ENCODE assay signal across 31 cellular contexts in the genomic region with DNA sequence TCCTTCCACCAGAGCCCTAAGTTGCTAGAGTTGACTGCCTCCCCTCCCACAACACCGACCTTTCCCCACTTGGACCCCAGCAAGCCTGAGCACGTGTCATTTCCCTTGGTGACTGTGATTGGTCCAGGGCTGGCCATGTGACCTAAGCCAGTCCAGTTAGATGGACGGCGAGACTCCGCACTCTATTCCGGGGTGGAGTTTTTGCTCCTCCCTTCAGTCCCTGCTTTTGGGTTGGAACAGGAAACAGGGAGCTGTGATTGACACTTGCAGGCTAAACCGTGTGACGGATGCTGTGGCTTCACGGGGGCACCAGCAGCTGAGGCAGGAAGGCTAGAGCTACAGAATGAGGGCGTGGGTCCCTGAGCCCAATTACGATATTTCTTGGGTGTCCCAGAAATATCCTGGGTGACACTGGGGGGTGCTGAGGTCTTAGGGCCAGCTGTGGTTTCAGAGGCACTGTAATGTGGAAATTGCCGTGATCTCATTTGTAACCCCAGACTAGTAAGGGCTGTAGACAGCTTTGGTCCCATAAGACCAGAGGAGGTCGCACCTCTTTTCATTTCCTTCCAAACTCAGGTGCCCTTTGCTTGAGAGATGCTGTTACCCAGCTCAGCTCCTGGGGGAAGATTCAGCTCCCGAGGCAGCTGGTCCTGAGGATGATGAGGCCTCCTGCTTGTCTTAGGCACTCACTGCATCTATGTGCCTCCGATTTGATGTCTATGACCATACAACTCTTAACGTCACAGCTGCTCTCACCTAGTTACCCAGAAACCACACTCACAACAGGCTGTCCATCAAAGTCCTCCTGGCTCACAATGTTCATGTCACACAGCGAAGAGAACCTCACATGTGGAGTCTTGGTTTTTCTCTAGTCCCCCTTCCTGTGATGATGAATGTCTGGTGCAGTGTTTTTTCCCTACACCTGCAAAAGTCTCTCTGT.
DNase-seq lines count a peak whose midpoint lies in the region; ATAC-seq, FAIRE-seq and TF ChIP-seq lines count a peak whose summit lies in the region.
"Had no signal": no experiment of that assay in that cellular context is flagged by ENCODE, and none has a peak within 500 bp of the region (broad histone marks: within the 10 kb centered on the region; RNA-seq: fewer than 3 reads in every experiment).

No MANE protein-coding gene starts in this region.

- TF ChIP-seq CTCF in A549 (IDR thresholded peaks at IDR 0.05) (no peak), endodermal cell (conservative IDR thresholded peaks at IDR 0.05) (no peak), body of pancreas (IDR thresholded peaks at IDR 0.05) (no peak)

- 50% methylated on average over 16 of the region's 17 CpGs for WGBS in A549 (ENCODE audit: missing lambda C conversion rate)
- WGBS in endodermal cell (ENCODE audit: insufficient coverage in 1 of 2, insufficient read length in 1 of 2), 2 experiments, result 88% methylated on average over 13 to 17 of the region's 17 CpGs
- 61 to 74% methylated on average over 16 to 17 of the region's 17 CpGs for WGBS in body of pancreas, 2 donors

- TF ChIP-seq POLR2A in A549 (IDR thresholded peaks at IDR 0.05; ENCODE audit: low read length) (no peak), body of pancreas (IDR thresholded peaks at IDR 0.05) (no peak)

- ATAC-seq in A549 (peak; percentile 46 to 50; a peak in 3 of 6 replicates), body of pancreas (no peak), GM18867 (IDR thresholded peaks at IDR 0.05; ENCODE audit: unreplicated experiment) (no peak), GM18861 (IDR thresholded peaks at IDR 0.05; ENCODE audit: unreplicated experiment) (no peak)
- ATAC-seq: activated CD4-positive, alpha-beta T cell treated with anti-CD3 and anti-CD28 coated beads for 36 hours; sciatic nerve had no signal

- no peaks in the 10 kb centered on the region for H3K36me3 Mint-ChIP-seq in endodermal cell (ENCODE audit: low read depth)

- no peak overlapping the region for H3K4me3 Mint-ChIP-seq in endodermal cell
- H3K4me3 Mint-ChIP-seq: activated CD4-positive, alpha-beta T cell treated with anti-CD3 and anti-CD28 coated beads for 36 hours; stimulated activated naive CD8-positive, alpha-beta T cell treated with anti-CD3 and anti-CD28 coated beads, Interleukin-15, Interleukin-2, amounts not matched to agents 100 ng/mL and 50 ng/mL, for 24 hours; T-helper 1 cell treated with Interleukin-12 subunit alpha and Interleukin-12 subunit beta and Interleukin-4 antibody, amounts not matched to agents 30 μg/mL and 1 μg/mL, for 36 hours had no signal

- CTCF ChIA-PET in A549 (lab: Yijun Ruan, JAX), result no interaction called here

- H3K4me1 Mint-ChIP-seq in endodermal cell, result no peaks in the 10 kb centered on the region
- H3K4me1 Mint-ChIP-seq: activated CD4-positive, alpha-beta T cell treated with anti-CD3 and anti-CD28 coated beads for 36 hours had no signal

- no peak for TF ChIP-seq RAD21 in A549 (conservative IDR thresholded peaks at IDR 0.05 in 1 of 2, IDR thresholded peaks at IDR 0.05 in 1 of 2)

- H3K4me3 ChIP-seq in A549, result no peak overlapping the region
- no peak overlapping the region for H3K4me3 ChIP-seq in H7 (ENCODE audit: insufficient read depth, low read depth, low read length)
- H3K4me3 ChIP-seq in endodermal cell (ENCODE audit: low read length), result no peak overlapping the region
- H3K4me3 ChIP-seq in body of pancreas, result no peak overlapping the region
- H3K4me3 ChIP-seq: dorsolateral prefrontal cortex, left ventricle myocardium inferior, SK-N-MC, tibial artery had no signal

- peaks cover 4% of the 10 kb centered on the region for H3K9me3 Mint-ChIP-seq in endodermal cell
- H3K9me3 Mint-ChIP-seq: stimulated activated naive CD8-positive, alpha-beta T cell treated with anti-CD3 and anti-CD28 coated beads, Interleukin-15, Interleukin-2, amounts not matched to agents 100 ng/mL and 50 ng/mL, for 24 hours had no signal

- no peak overlapping the region for H3K9ac ChIP-seq in endodermal cell (ENCODE audit: extremely low read depth, low read length, poor library complexity, severe bottlenecking)

- FAIRE-seq in A549 (lab: Jason Lieb, UNC), result no peak
- FAIRE-seq: endothelial cell of umbilical vein, islet of Langerhans had no signal

- H3K27me3 Mint-ChIP-seq in endodermal cell (ENCODE audit: insufficient read depth), result peaks cover 1% of the 10 kb centered on the region

- H3K27me3 ChIP-seq in H7 (ENCODE audit: control insufficient read depth, insufficient read depth, low read length) (no peaks in the 10 kb centered on the region), endodermal cell (ENCODE audit: control insufficient read depth, insufficient read depth, low read length, poor library complexity, severe bottlenecking) (no peaks in the 10 kb centered on the region), body of pancreas (no peaks in the 10 kb centered on the region)
- H3K27me3 ChIP-seq: neutrophil, tibial artery had no signal

- TF ChIP-seq EP300 in A549 (IDR thresholded peaks at IDR 0.05), result no peak

- H3K4me1 ChIP-seq in A549, result no peaks in the 10 kb centered on the region
- no peaks in the 10 kb centered on the region for H3K4me1 ChIP-seq in endodermal cell (ENCODE audit: control insufficient read depth, insufficient read depth, low read length)
- no peaks in the 10 kb centered on the region for H3K4me1 ChIP-seq in body of pancreas
- H3K4me1 ChIP-seq: left ventricle myocardium inferior, tibial artery had no signal

- H3K27ac Mint-ChIP-seq in endodermal cell, result no peak overlapping the region
- H3K27ac Mint-ChIP-seq: activated CD4-positive, alpha-beta T cell treated with anti-CD3 and anti-CD28 coated beads for 36 hours; progenitor cell of endocrine pancreas; stimulated activated naive CD8-positive, alpha-beta T cell treated with anti-CD3 and anti-CD28 coated beads, Interleukin-15, Interleukin-2, amounts not matched to agents 100 ng/mL and 50 ng/mL, for 24 hours; T-helper 1 cell treated with Interleukin-12 subunit alpha and Interleukin-12 subunit beta and Interleukin-4 antibody, amounts not matched to agents 30 μg/mL and 1 μg/mL, for 36 hours had no signal

- no peaks in the 10 kb centered on the region for H3K9me3 ChIP-seq in A549
- H3K9me3 ChIP-seq in endodermal cell (ENCODE audit: control insufficient read depth, low read length), result no peaks in the 10 kb centered on the region
- no peaks in the 10 kb centered on the region for H3K9me3 ChIP-seq in body of pancreas
- H3K9me3 ChIP-seq: left ventricle myocardium inferior, neutrophil, tibial artery had no signal

- H3K27ac ChIP-seq in A549, result no peak overlapping the region
- H3K27ac ChIP-seq in endodermal cell (ENCODE audit: low read depth, low read length), result no peak overlapping the region
- no peak overlapping the region for H3K27ac ChIP-seq in body of pancreas
- H3K27ac ChIP-seq: dorsolateral prefrontal cortex, left ventricle myocardium inferior, neutrophil, SK-N-MC, tibial artery had no signal

- no peak overlapping the region for H3K4me2 ChIP-seq in A549

- intact Hi-C loops in body of pancreas (cut with DNase I), result no loop called here

- H3K36me3 ChIP-seq in H7 (replicated peaks; ENCODE audit: control insufficient read depth, insufficient read depth, low read length) (no peaks in the 10 kb centered on the region), endodermal cell (ENCODE audit: control insufficient read depth, insufficient read depth, low read length) (no peaks in the 10 kb centered on the region), body of pancreas (replicated peaks in 1 of 2; ENCODE audit: insufficient read depth in 1 of 2, low read depth in 2 of 2) (no peaks in the 10 kb centered on the region)
- H3K36me3 ChIP-seq: left ventricle myocardium inferior, neutrophil, tibial artery had no signal

- no peak for DNase-seq in A549 (ENCODE audit: low read depth in 1 of 2, low spot score in 1 of 2)
- peak; percentile 60 for DNase-seq in H7
- peak; percentile 39 for DNase-seq in SK-MEL-5 (ENCODE audit: low read depth, low spot score)
- peak; percentile 52 for DNase-seq in endodermal cell
- DNase-seq in NCI-H1048 (lab: John Stamatoyannopoulos, UW), result no peak
- DNase-seq in body of pancreas, result no peak
- DNase-seq: activated CD4-positive, alpha-beta T cell treated with anti-CD3 and anti-CD28 coated beads for 36 hours; activated CD8-positive, alpha-beta memory T cell treated with anti-CD3 and anti-CD28 coated beads for 24 hours; activated effector memory CD4-positive, alpha-beta T cell treated with anti-CD3 and anti-CD28 coated beads, Interleukin-2, amount 50 U/mL, for 16 hours; activated T-cell treated with anti-CD3 and anti-CD28 coated beads, Interleukin-2, amount 50 U/mL, for 1 hour; cerebellar nuclear complex; DMS53; dorsolateral prefrontal cortex; GF-D8; hypothalamus; left ventricle myocardium inferior; mesendoderm; NCI-H1417 treated with DMSO at 0.1 percent for 48 hours; NCI-H2081; NCI-H774; tibial artery had no signal

- POLR2A ChIA-PET in A549 (lab: Yijun Ruan, JAX), result no interaction called here

- in situ Hi-C loops in SK-MEL-5 (cut with HindIII; ENCODE audit: low pct_unique_long_range_greater_than_20kb, low sequenced_read_pairs), result no loop called here

TF ChIP-seq in A549, 52 proteins besides CTCF, POLR2A, EP300 and RAD21:
- TF ChIP-seq, protein P1, sequence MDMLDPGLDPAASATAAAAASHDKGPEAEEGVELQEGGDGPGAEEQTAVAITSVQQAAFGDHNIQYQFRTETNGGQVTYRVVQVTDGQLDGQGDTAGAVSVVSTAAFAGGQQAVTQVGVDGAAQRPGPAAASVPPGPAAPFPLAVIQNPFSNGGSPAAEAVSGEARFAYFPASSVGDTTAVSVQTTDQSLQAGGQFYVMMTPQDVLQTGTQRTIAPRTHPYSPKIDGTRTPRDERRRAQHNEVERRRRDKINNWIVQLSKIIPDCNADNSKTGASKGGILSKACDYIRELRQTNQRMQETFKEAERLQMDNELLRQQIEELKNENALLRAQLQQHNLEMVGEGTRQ (IDR thresholded peaks at IDR 0.05), result peak; percentile 63
- no peak for TF ChIP-seq BHLHE40 (IDR thresholded peaks at IDR 0.05; ENCODE audit: low read depth, low read length)
TF ChIP-seq in A549: peak in this region for 1.

Comparison
In these comparisons a context has a peak if more than half of its experiments do, and no peak if none do; other contexts are left out.
1. ATAC-seq: peak in A549 (2 of 2); none in body of pancreas (single experiment), GM18867 (single experiment) and GM18861 (single experiment).
2. DNase-seq: peak in H7 (single experiment), SK-MEL-5 (single experiment) and endodermal cell (single experiment); none in A549 (0 of 2), NCI-H1048 (single experiment) and body of pancreas (0 of 4).